In the genomic region with DNA sequence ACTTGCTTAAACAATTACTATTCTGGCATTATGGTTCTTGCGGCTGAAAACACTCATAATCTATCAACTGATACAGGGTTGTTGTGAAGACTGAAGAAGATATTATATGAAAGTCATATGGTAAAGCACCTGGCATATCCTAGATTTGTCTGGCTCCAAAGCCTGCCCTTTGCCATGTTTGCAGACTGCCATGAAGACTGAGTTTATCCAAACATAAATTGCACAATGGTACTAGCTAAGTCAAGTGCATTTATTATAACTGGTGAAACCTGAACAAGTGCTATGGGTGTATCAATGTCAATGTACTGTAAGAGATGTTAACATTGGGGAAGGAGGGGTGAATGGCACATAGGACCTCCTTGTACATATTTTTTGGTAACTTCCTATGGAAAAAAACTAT, we compare ENCODE assay signal across 27 cellular contexts.
DNase-seq lines count a peak whose midpoint lies in the region; ATAC-seq and TF ChIP-seq lines count a peak whose summit lies in the region.
"Had no signal": no experiment of that assay in that cellular context is flagged by ENCODE, and none has a peak within 500 bp of the region (broad histone marks: within the 10 kb centered on the region; RNA-seq: fewer than 3 reads in every experiment).

No MANE protein-coding gene starts in this region.

- H3F3A ChIP-seq in PC-3 (ENCODE audit: low read length, unreplicated experiment): no peaks in the 10 kb centered on the region

- H3K4me1 ChIP-seq in breast epithelium: no peaks in the 10 kb centered on the region
- peaks cover 47% of the 10 kb centered on the region for H3K4me1 ChIP-seq in PC-3 (ENCODE audit: insufficient read depth, low read length)
- H3K4me1 ChIP-seq in OCI-LY7 (ENCODE audit: insufficient read depth, low read length, poor library complexity, severe bottlenecking): no peaks in the 10 kb centered on the region
- H3K4me1 ChIP-seq: lower lobe of right lung, pancreas had no signal

- no peaks in the 10 kb centered on the region for H3K9me3 Mint-ChIP-seq in MCF 10A (ENCODE audit: unreplicated experiment)
- H3K9me3 Mint-ChIP-seq in stimulated activated effector memory CD8-positive, alpha-beta T cell treated with anti-CD3 and anti-CD28 coated beads, Interleukin-12 subunit alpha, Interleukin-12 subunit beta, amount 100 ng/mL, for 72 hours: no peaks in the 10 kb centered on the region
- H3K9me3 Mint-ChIP-seq: dendritic cell treated with granulocyte-macrophage colony-stimulating factor and Interleukin-4, amounts not matched to agents 40 ng/mL and 50 ng/mL, for 4 days; nephron progenitor cell; type B pancreatic cell had no signal

- H2AFZ ChIP-seq in PC-3 (ENCODE audit: low read length) (no peak overlapping the region), OCI-LY7 (ENCODE audit: low read length) (no peak overlapping the region)

- H3K27me3 ChIP-seq in breast epithelium (no peaks in the 10 kb centered on the region), PC-3 (ENCODE audit: low read length) (no peaks in the 10 kb centered on the region)
- H3K27me3 ChIP-seq: pancreas had no signal

- DNase-seq in MCF 10A (ENCODE audit: unreplicated experiment) (no peak), breast epithelium (ENCODE audit: low spot score in 2 of 2) (no peak), PC-3 (peak; percentile 18), epithelial cell of prostate (ENCODE audit: low read depth, low spot score) (no peak), NOMO-1 treated with dmso at 0.1 percent for 144 hours (lab: John Stamatoyannopoulos, UW; ENCODE audit: unreplicated experiment) (no peak), OCI-LY7 (ENCODE audit: low spot score) (no peak)
- no peak for DNase-seq in stimulated activated effector memory CD8-positive, alpha-beta T cell treated with anti-CD3 and anti-CD28 coated beads, Interleukin-12 subunit alpha, Interleukin-12 subunit beta, amount 100 ng/mL, for 72 hours (ENCODE audit: low spot score in 2 of 2)
- DNase-seq: activated CD4-positive, alpha-beta T cell treated with anti-CD3 and anti-CD28 coated beads for 36 hours; activated T-cell treated with anti-CD3 and anti-CD28 coated beads for 4 hours; anterior cingulate cortex; Calu3; central memory CD4-positive, alpha-beta T cell; islet precursor cell; Karpas-422; lower lobe of right lung; mucosa of descending colon; NCI-H1436 treated with DMSO at 0.1 percent for 48 hours; NCI-H69; nephron progenitor cell; pancreas; retina; stimulated activated CD4-positive, alpha-beta T cell treated with anti-CD3 and anti-CD28 coated beads, Interleukin-2, amount 100 ng/mL, for 24 hours had no signal

- H3K9ac ChIP-seq in PC-3 (ENCODE audit: low read length): no peak overlapping the region

- no peak for ATAC-seq in PC-3
- no peak for ATAC-seq in stimulated activated effector memory CD8-positive, alpha-beta T cell treated with anti-CD3 and anti-CD28 coated beads, Interleukin-12 subunit alpha, Interleukin-12 subunit beta, amount 100 ng/mL, for 72 hours
- ATAC-seq in GM19023 (IDR thresholded peaks at IDR 0.05; ENCODE audit: unreplicated experiment): no peak
- ATAC-seq: activated CD4-positive, alpha-beta T cell treated with anti-CD3 and anti-CD28 coated beads for 36 hours; lower lobe of right lung; mucosa of descending colon had no signal

- no peak overlapping the region for H3K4me3 ChIP-seq in breast epithelium
- H3K4me3 ChIP-seq in PC-3 (ENCODE audit: low read length): no peak overlapping the region
- no peak overlapping the region for H3K4me3 ChIP-seq in OCI-LY7 (ENCODE audit: low read depth, low read length, poor library complexity, severe bottlenecking)
- H3K4me3 ChIP-seq: lower lobe of right lung, mucosa of descending colon, pancreas had no signal

- H3K4me2 ChIP-seq in PC-3 (ENCODE audit: low read length) (no peak overlapping the region), OCI-LY7 (ENCODE audit: low read length) (no peak overlapping the region)

- no peaks in the 10 kb centered on the region for H3K27me3 Mint-ChIP-seq in MCF 10A (ENCODE audit: insufficient read depth, unreplicated experiment)
- H3K27me3 Mint-ChIP-seq: activated CD4-positive, alpha-beta T cell treated with anti-CD3 and anti-CD28 coated beads for 36 hours; activated naive CD8-positive, alpha-beta T cell; dendritic cell treated with granulocyte-macrophage colony-stimulating factor and Interleukin-4, amounts not matched to agents 40 ng/mL and 50 ng/mL, for 4 days; type B pancreatic cell had no signal

- POLR2A ChIA-PET in MCF 10A (lab: Yijun Ruan, JAX) (interaction anchor here (0.6 kb wide), 1 partner anchor 87 kb away, joined by 3 read pairs; no protein-coding TSS in a partner anchor), PC-3 (lab: Charles Lee; ENCODE audit: unreplicated experiment) (no interaction called here), OCI-LY7 (lab: Charles Lee) (interaction anchor here (0.7 kb wide), 1 partner anchor 21 kb away, joined by 3 read pairs; no protein-coding TSS in a partner anchor)

- no peak overlapping the region for H3K4me3 Mint-ChIP-seq in MCF 10A (ENCODE audit: unreplicated experiment)
- H3K4me3 Mint-ChIP-seq in stimulated activated effector memory CD8-positive, alpha-beta T cell treated with anti-CD3 and anti-CD28 coated beads, Interleukin-12 subunit alpha, Interleukin-12 subunit beta, amount 100 ng/mL, for 72 hours: no peak overlapping the region
- H3K4me3 Mint-ChIP-seq: activated CD4-positive, alpha-beta T cell treated with anti-CD3 and anti-CD28 coated beads for 36 hours; activated naive CD8-positive, alpha-beta T cell; dendritic cell treated with granulocyte-macrophage colony-stimulating factor and Interleukin-4, amounts not matched to agents 40 ng/mL and 50 ng/mL, for 4 days; nephron progenitor cell; type B pancreatic cell had no signal

- H3K9me2 ChIP-seq in PC-3 (replicated peaks; ENCODE audit: low read length) (no peaks in the 10 kb centered on the region), OCI-LY7 (ENCODE audit: insufficient read depth, low read length) (no peaks in the 10 kb centered on the region)

- CTCF ChIA-PET in MCF 10A (lab: Yijun Ruan, JAX) (no interaction called here), PC-3 (lab: Charles Lee) (interaction anchor here (1.0 kb wide), 1 partner anchor 25 kb away, joined by 3 read pairs; no protein-coding TSS in a partner anchor), OCI-LY7 (lab: Charles Lee; ENCODE audit: unreplicated experiment) (no interaction called here)

- intact Hi-C loops in MCF 10A (cut with micrococcal nuclease) (no loop called here), breast epithelium (cut with DNase I; ENCODE audit: low total_unique reads) (no loop called here), PC-3 (cut with micrococcal nuclease) (no loop called here), OCI-LY7 (cut with micrococcal nuclease; ENCODE audit: unreplicated experiment) (no loop called here)

- no peaks in the 10 kb centered on the region for H3K36me3 ChIP-seq in breast epithelium
- no peaks in the 10 kb centered on the region for H3K36me3 ChIP-seq in PC-3 (ENCODE audit: low read depth, low read length)
- peaks cover 63% of the 10 kb centered on the region for H3K36me3 ChIP-seq in OCI-LY7 (ENCODE audit: insufficient read depth, low read length)

- no peak for TF ChIP-seq POLR2A in breast epithelium (IDR thresholded peaks at IDR 0.05)

- no peaks in the 10 kb centered on the region for H4K20me1 ChIP-seq in PC-3 (ENCODE audit: low read length)
- no peaks in the 10 kb centered on the region for H4K20me1 ChIP-seq in OCI-LY7 (ENCODE audit: insufficient read depth, low read length)

- H3K36me3 Mint-ChIP-seq in MCF 10A (ENCODE audit: insufficient read depth, unreplicated experiment): peaks cover 45% of the 10 kb centered on the region
- H3K36me3 Mint-ChIP-seq in stimulated activated effector memory CD8-positive, alpha-beta T cell treated with anti-CD3 and anti-CD28 coated beads, Interleukin-12 subunit alpha, Interleukin-12 subunit beta, amount 100 ng/mL, for 72 hours: peaks cover 82% of the 10 kb centered on the region

- BruUV-seq in MCF 10A (replicated peaks; lab: Mats Ljungman, UMichigan) (no TSS peak), PC-3 (replicated peaks; lab: Mats Ljungman, UMichigan) (no TSS peak), OCI-LY7 (replicated peaks; lab: Mats Ljungman, UMichigan) (no TSS peak)

- H3K4me1 Mint-ChIP-seq in MCF 10A (ENCODE audit: insufficient read depth, unreplicated experiment): peaks cover 19% of the 10 kb centered on the region
- H3K4me1 Mint-ChIP-seq in stimulated activated effector memory CD8-positive, alpha-beta T cell treated with anti-CD3 and anti-CD28 coated beads, Interleukin-12 subunit alpha, Interleukin-12 subunit beta, amount 100 ng/mL, for 72 hours: peaks cover 8% of the 10 kb centered on the region

- H3K79me2 ChIP-seq in PC-3 (ENCODE audit: low read length) (no peaks in the 10 kb centered on the region), OCI-LY7 (ENCODE audit: insufficient read depth, low read depth, low read length) (no peaks in the 10 kb centered on the region)

- H3K9me3 ChIP-seq in breast epithelium (no peaks in the 10 kb centered on the region), PC-3 (ENCODE audit: low read length) (no peaks in the 10 kb centered on the region), OCI-LY7 (ENCODE audit: low read length) (no peaks in the 10 kb centered on the region)
- H3K9me3 ChIP-seq: lower lobe of right lung, mucosa of descending colon, pancreas had no signal

- H3K27ac Mint-ChIP-seq in MCF 10A (ENCODE audit: low read depth, unreplicated experiment): peak overlapping the region; percentile 43
- H3K27ac Mint-ChIP-seq in stimulated activated effector memory CD8-positive, alpha-beta T cell treated with anti-CD3 and anti-CD28 coated beads, Interleukin-12 subunit alpha, Interleukin-12 subunit beta, amount 100 ng/mL, for 72 hours: peak overlapping the region; percentile 46
- H3K27ac Mint-ChIP-seq: activated CD4-positive, alpha-beta T cell treated with anti-CD3 and anti-CD28 coated beads for 36 hours; activated naive CD8-positive, alpha-beta T cell; dendritic cell treated with granulocyte-macrophage colony-stimulating factor and Interleukin-4, amounts not matched to agents 40 ng/mL and 50 ng/mL, for 4 days; type B pancreatic cell had no signal

- no peak for TF ChIP-seq CTCF in MCF 10A (IDR thresholded peaks at IDR 0.05; ENCODE audit: unreplicated experiment)
- no peak for TF ChIP-seq CTCF in breast epithelium (IDR thresholded peaks at IDR 0.05)
- no peak for TF ChIP-seq CTCF in PC-3 (conservative IDR thresholded peaks at IDR 0.05; ENCODE audit: low read depth, low read length)
- TF ChIP-seq CTCF in OCI-LY7 (conservative IDR thresholded peaks at IDR 0.05; ENCODE audit: low read length): no peak

- no peak overlapping the region for H3K27ac ChIP-seq in breast epithelium
- H3K27ac ChIP-seq in PC-3 (ENCODE audit: low read length): peak overlapping the region; percentile 46
- peak overlapping the region; percentile 73 for H3K27ac ChIP-seq in epithelial cell of prostate
- no peak overlapping the region for H3K27ac ChIP-seq in OCI-LY7 (ENCODE audit: low read depth, low read length, poor library complexity, severe bottlenecking)
- H3K27ac ChIP-seq: C4-2B, lower lobe of right lung, pancreas had no signal

Comparison
In these comparisons a context has a peak if more than half of its experiments do, and no peak if none do; other contexts are left out.
1. H3K27ac ChIP-seq: peak in PC-3 (single experiment) and epithelial cell of prostate (single experiment); none in breast epithelium (0 of 2) and OCI-LY7 (single experiment).